In the genomic region with DNA sequence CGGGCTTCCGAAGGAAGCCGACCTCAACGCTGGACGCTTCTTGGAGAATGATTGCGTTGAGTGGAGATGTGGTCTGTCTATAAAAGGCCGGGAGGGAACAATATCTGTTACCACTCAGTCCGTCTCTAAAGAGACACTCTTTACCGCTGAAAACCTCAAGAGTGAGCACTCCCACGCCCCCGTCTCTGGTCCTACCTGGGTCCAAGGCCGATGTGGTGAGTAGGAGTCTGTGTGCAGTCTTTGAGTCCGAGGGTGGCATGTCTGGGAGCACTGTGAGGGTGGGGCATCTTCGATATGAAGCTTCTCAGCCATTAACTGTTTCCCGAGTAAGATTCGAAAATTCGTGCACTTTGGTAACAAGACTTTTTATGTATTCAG, we compare ENCODE assay signal across 8 cellular contexts. TPM values are rescaled to one million over a fixed set of nuclear protein-coding genes. Genes with fewer than 3 reads are reported as not detected.
DNase-seq lines count a peak whose midpoint lies in the region; ATAC-seq and TF ChIP-seq lines count a peak whose summit lies in the region.

No MANE protein-coding gene starts in this region.

- peaks cover 19% of the 10 kb centered on the region for H3K4me1 Mint-ChIP-seq in activated T-cell treated with anti-CD3 and anti-CD28 coated beads, Interleukin-2, amount 50 U/mL, for 4 hours (ENCODE audit: low read depth)

- peak; percentile 18 to 22 for DNase-seq in AML-193 (lab: John Stamatoyannopoulos, UW)
- peak; percentile 18 for DNase-seq in NAMALWA (ENCODE audit: low spot score)
- peak; percentile 16 for DNase-seq in activated T-cell treated with anti-CD3 and anti-CD28 coated beads, Interleukin-2, amount 50 U/mL, for 4 hours
- peak; percentile 13 for DNase-seq in globus pallidus (ENCODE audit: low spot score)
- DNase-seq in ovary, result peak in 2 of 5 donors; percentile 10 to 34
- DNase-seq in NCI-H774 (lab: John Stamatoyannopoulos, UW), result no peak

- H3K36me3 ChIP-seq in ovary, result no peaks in the 10 kb centered on the region

- no peak for TF ChIP-seq CTCF in ovary (IDR thresholded peaks at IDR 0.05)

- ATAC-seq in GM19397 (IDR thresholded peaks at IDR 0.05; ENCODE audit: unreplicated experiment), result peak; percentile 11
- ATAC-seq in activated T-cell treated with anti-CD3 and anti-CD28 coated beads, Interleukin-2, amount 50 U/mL, for 4 hours, result peak; percentile 27 to 56
- ATAC-seq in GM21390 (IDR thresholded peaks at IDR 0.05; ENCODE audit: unreplicated experiment), result no peak

- no peak overlapping the region for H3K27ac ChIP-seq in ovary

- no peak for TF ChIP-seq POLR2A in ovary (IDR thresholded peaks at IDR 0.05)

- H3K27me3 Mint-ChIP-seq in activated T-cell treated with anti-CD3 and anti-CD28 coated beads, Interleukin-2, amount 50 U/mL, for 4 hours (ENCODE audit: low read depth), result no peaks in the 10 kb centered on the region

- no peaks in the 10 kb centered on the region for H3K9me3 ChIP-seq in ovary

- 0 to 2% (median 1%) methylated on average over 17 of the region's 17 CpGs for WGBS in ovary, 3 donors

- H3K36me3 Mint-ChIP-seq in activated T-cell treated with anti-CD3 and anti-CD28 coated beads, Interleukin-2, amount 50 U/mL, for 4 hours (ENCODE audit: insufficient read depth), result peaks cover 28% of the 10 kb centered on the region

- peak overlapping the region; percentile 66 for H3K4me3 ChIP-seq in ovary

- TF ChIP-seq EP300 in ovary (IDR thresholded peaks at IDR 0.05), result no peak

- H3K27me3 ChIP-seq in ovary, result no peaks in the 10 kb centered on the region

- intact Hi-C loops in ovary (cut with DNase I), result no loop called here

- peak overlapping the region; percentile 80 for H3K4me3 Mint-ChIP-seq in activated T-cell treated with anti-CD3 and anti-CD28 coated beads, Interleukin-2, amount 50 U/mL, for 4 hours

- H3K4me1 ChIP-seq in ovary (ENCODE audit: insufficient read depth), result peaks cover 2% of the 10 kb centered on the region

- peaks cover 29% of the 10 kb centered on the region for H3K9me3 Mint-ChIP-seq in activated T-cell treated with anti-CD3 and anti-CD28 coated beads, Interleukin-2, amount 50 U/mL, for 4 hours

RNA-seq across cellular contexts. Expression of a gene that starts 0.6 kb away (rescaled TPM):
- total RNA-seq in activated T-cell treated with anti-CD3 and anti-CD28 coated beads, Interleukin-2, amount 50 U/mL, for 4 hours, result 1 to 10 TPM; 2.6 to 3.7 (median 2.7) TPM
- total RNA-seq in ovary, result 1 to 10 TPM; 2.3 to 5.4 (median 3.6) TPM
- polyA plus RNA-seq in ovary, result 1 to 10 TPM; 1.9 to 4.5 TPM

RNA-seq across cellular contexts. Expression of a gene that starts 27.4 kb away (rescaled TPM):
- total RNA-seq in activated T-cell treated with anti-CD3 and anti-CD28 coated beads, Interleukin-2, amount 50 U/mL, for 4 hours, result 10 to 100 TPM in 1 of 3 donors, 1 to 10 TPM in 2; 8.0 to 10.1 (median 9.6) TPM
- total RNA-seq in ovary, result 1 to 10 TPM in 5 of 7 donors, under 1 TPM in 2; 0.60 to 3.4 (median 1.2) TPM
- polyA plus RNA-seq in ovary, result 1 to 10 TPM in 1 of 2 donors, under 1 TPM in 1; 0.64 to 1.5 TPM

RNA-seq across cellular contexts. Expression of a gene that starts 30.9 kb away (rescaled TPM):
- 10 to 100 TPM; 10.1 to 12.8 (median 11.6) TPM for total RNA-seq in activated T-cell treated with anti-CD3 and anti-CD28 coated beads, Interleukin-2, amount 50 U/mL, for 4 hours
- 1 to 10 TPM; 3.7 to 7.5 (median 6.7) TPM for total RNA-seq in ovary
- polyA plus RNA-seq in ovary, result 1 to 10 TPM; 4.7 to 8.7 TPM

RNA-seq across cellular contexts. Expression of a gene that starts 53.8 kb away (rescaled TPM):
- 1 to 10 TPM; 3.0 to 4.2 (median 4.0) TPM for total RNA-seq in activated T-cell treated with anti-CD3 and anti-CD28 coated beads, Interleukin-2, amount 50 U/mL, for 4 hours
- 1 to 10 TPM; 2.5 to 5.1 (median 3.2) TPM for total RNA-seq in ovary
- polyA plus RNA-seq in ovary, result 1 to 10 TPM; 2.7 to 3.8 TPM
